Comparison of ENCODE assay signal across 8 cellular contexts in genomic region chr5:172106511-172107356, GRCh38.
DNase-seq lines count a peak whose midpoint lies in the region; ATAC-seq and TF ChIP-seq lines count a peak whose summit lies in the region.

No MANE protein-coding gene starts in this region.

- DNase-seq in NCI-H2081 (lab: John Stamatoyannopoulos, UW) (peak; percentile 31 to 32), NCI-H2081 treated with DMSO at 0.1 percent for 48 hours (lab: John Stamatoyannopoulos, UW) (no peak), NCI-H2171 treated with DMSO at 0.1 percent for 48 hours (lab: John Stamatoyannopoulos, UW) (peak; percentile 45), endodermal cell (peak; percentile 90), mucosa of descending colon (peak in 2 of 3 donors; percentile 74 to 79), HCEC 1CT (no peak)
- DNase-seq in activated CD8-positive, alpha-beta memory T cell treated with anti-CD3 and anti-CD28 coated beads for 24 hours = peak; percentile 91
- DNase-seq in stimulated activated CD8-positive, alpha-beta memory T cell treated with anti-CD3 and anti-CD28 coated beads, Interleukin-15, amount 100 ng/mL, for 24 hours (ENCODE audit: low read depth) = peak; percentile 56

- H3K9ac ChIP-seq in endodermal cell (ENCODE audit: extremely low read depth, low read length, poor library complexity, severe bottlenecking) = no peak overlapping the region

- peak; percentile 35 for ATAC-seq in mucosa of descending colon

- no peaks in the 10 kb centered on the region for H3K9me3 Mint-ChIP-seq in endodermal cell

- no peaks in the 10 kb centered on the region for H3K36me3 ChIP-seq in endodermal cell (ENCODE audit: control insufficient read depth, insufficient read depth, low read length)
- no peaks in the 10 kb centered on the region for H3K36me3 ChIP-seq in mucosa of descending colon (ENCODE audit: low read depth)

- no peak overlapping the region for H3K27ac ChIP-seq in endodermal cell (ENCODE audit: low read depth, low read length)

- peaks cover 24% of the 10 kb centered on the region for H3K4me1 Mint-ChIP-seq in endodermal cell

- peaks cover 5% of the 10 kb centered on the region for H3K36me3 Mint-ChIP-seq in endodermal cell (ENCODE audit: low read depth)

- intact Hi-C loops in mucosa of descending colon (cut with DNase I, micrococcal nuclease) = loop anchor here (5.0 to 10.0 kb wide), 2 partner anchors 81 to 188 kb away; partner anchors contain the start of gene STK10 (in 1 of the 2)

- no peaks in the 10 kb centered on the region for H3K27me3 ChIP-seq in endodermal cell (ENCODE audit: control insufficient read depth, insufficient read depth, low read length, poor library complexity, severe bottlenecking)

- H3K27ac Mint-ChIP-seq in endodermal cell = peak overlapping the region; percentile 48

- no peak overlapping the region for H3K4me3 Mint-ChIP-seq in endodermal cell

- peaks cover 4% of the 10 kb centered on the region for H3K4me1 ChIP-seq in endodermal cell (ENCODE audit: control insufficient read depth, insufficient read depth, low read length)
- peaks cover 6% of the 10 kb centered on the region for H3K4me1 ChIP-seq in mucosa of descending colon (ENCODE audit: low read depth)

- no peak overlapping the region for H3K4me3 ChIP-seq in endodermal cell (ENCODE audit: low read length)
- no peak overlapping the region for H3K4me3 ChIP-seq in mucosa of descending colon

- TF ChIP-seq CTCF in endodermal cell (conservative IDR thresholded peaks at IDR 0.05) (peak; percentile 96), mucosa of descending colon (IDR thresholded peaks at IDR 0.05) (peak; percentile 95)

- WGBS in endodermal cell (ENCODE audit: insufficient coverage in 1 of 2, insufficient read length in 1 of 2), 2 experiments = 35 to 40% methylated on average over 21 to 39 of the region's 39 CpGs

- H3K27me3 Mint-ChIP-seq in endodermal cell (ENCODE audit: insufficient read depth) = no peaks in the 10 kb centered on the region

- no peaks in the 10 kb centered on the region for H3K9me3 ChIP-seq in endodermal cell (ENCODE audit: control insufficient read depth, low read length)
- no peaks in the 10 kb centered on the region for H3K9me3 ChIP-seq in mucosa of descending colon

Comparison
In these comparisons a context has a peak if more than half of its experiments do, and no peak if none do; other contexts are left out.
1. DNase-seq: peak in NCI-H2081 (2 of 2), NCI-H2171 treated with DMSO at 0.1 percent for 48 hours (single experiment), activated CD8-positive, alpha-beta memory T cell treated with anti-CD3 and anti-CD28 coated beads for 24 hours (single experiment), endodermal cell (single experiment), mucosa of descending colon (2 of 3) and stimulated activated CD8-positive, alpha-beta memory T cell treated with anti-CD3 and anti-CD28 coated beads, Interleukin-15, amount 100 ng/mL, for 24 hours (single experiment); none in NCI-H2081 treated with DMSO at 0.1 percent for 48 hours (single experiment) and HCEC 1CT (single experiment).